In the genomic region with DNA sequence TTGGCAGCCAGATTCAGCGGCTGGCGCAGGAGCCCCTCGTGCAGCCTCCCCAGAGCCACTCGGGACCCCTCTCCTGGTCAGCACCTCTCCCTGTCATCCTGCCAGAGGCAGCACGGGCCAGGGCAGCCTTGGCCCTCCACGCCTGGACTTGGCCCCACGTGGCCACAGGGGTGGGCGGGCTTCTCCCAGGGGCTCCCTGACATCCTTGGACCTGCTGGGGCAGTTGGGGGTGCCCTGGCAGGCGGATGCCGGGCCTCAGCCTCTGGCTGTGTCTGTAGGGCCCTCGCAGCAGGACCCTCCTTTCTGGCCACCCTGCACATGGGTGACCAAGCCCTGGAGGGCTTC, we compare ENCODE assay signal across 1 cellular context.
TF ChIP-seq lines count a peak whose summit lies in the region.

No MANE protein-coding gene starts in this region.

TF ChIP-seq in IMR-90, 13 proteins besides CTCF, POLR2A, EP300 and RAD21 (continued from another document):
- TF ChIP-seq, protein P1, sequence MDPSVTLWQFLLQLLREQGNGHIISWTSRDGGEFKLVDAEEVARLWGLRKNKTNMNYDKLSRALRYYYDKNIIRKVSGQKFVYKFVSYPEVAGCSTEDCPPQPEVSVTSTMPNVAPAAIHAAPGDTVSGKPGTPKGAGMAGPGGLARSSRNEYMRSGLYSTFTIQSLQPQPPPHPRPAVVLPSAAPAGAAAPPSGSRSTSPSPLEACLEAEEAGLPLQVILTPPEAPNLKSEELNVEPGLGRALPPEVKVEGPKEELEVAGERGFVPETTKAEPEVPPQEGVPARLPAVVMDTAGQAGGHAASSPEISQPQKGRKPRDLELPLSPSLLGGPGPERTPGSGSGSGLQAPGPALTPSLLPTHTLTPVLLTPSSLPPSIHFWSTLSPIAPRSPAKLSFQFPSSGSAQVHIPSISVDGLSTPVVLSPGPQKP (IDR thresholded peaks at IDR 0.05; ENCODE audit: borderline replicate concordance, low read depth, low read length): no peak
- no peak for TF ChIP-seq FOS (IDR thresholded peaks at IDR 0.05; ENCODE audit: low read depth, low read length)
- no peak for TF ChIP-seq CHD1 (IDR thresholded peaks at IDR 0.05; ENCODE audit: low read depth, low read length)
